Comparison of ENCODE assay signal across 26 cellular contexts in genomic region chr20:32655903-32656500, GRCh38. TPM values are rescaled to one million over a fixed set of nuclear protein-coding genes. Genes with fewer than 3 reads are reported as not detected.
"Had no signal": no experiment of that assay in that cellular context is flagged by ENCODE, and none has a peak within 500 bp of the region (broad histone marks: within the 10 kb centered on the region; RNA-seq: fewer than 3 reads in every experiment).

No MANE protein-coding gene starts in this region.

- FAIRE-seq: endothelial cell of umbilical vein, islet of Langerhans, urothelium cell line had no signal

- DNase-seq: effector CD4-positive, alpha-beta T cell; endodermal cell; erythroblast; foreskin keratinocyte; heart right ventricle; hypothalamus; kidney glomerular epithelial cell; mammary epithelial cell; naive thymus-derived CD4-positive, alpha-beta T cell; nephron progenitor cell; sigmoid colon; stimulated activated CD4-positive, alpha-beta T cell treated with anti-CD3 and anti-CD28 coated beads, Interleukin-2, amount 100 ng/mL, for 24 hours; stimulated activated CD4-positive, alpha-beta T cell treated with anti-CD3 and anti-CD28 coated beads, Interleukin-4, amount 100 ng/mL, for 4 hours; stimulated activated naive B cell treated with anti-CD40 and anti-IgM and Interleukin-4, amounts not matched to agents 10 μg/mL and 1 μg/mL and 100 μg/mL, for 72 hours; thyroid gland had no signal

- H3K9me3 ChIP-seq: neutrophil, sigmoid colon, suprapubic skin, thyroid gland had no signal

- H3K4me1 ChIP-seq: foreskin keratinocyte, suprapubic skin had no signal

- ATAC-seq: foreskin keratinocyte; heart right ventricle; naive thymus-derived CD4-positive, alpha-beta T cell; stimulated activated naive B cell treated with anti-CD40 and anti-IgM and Interleukin-4, amounts not matched to agents 10 μg/mL and 1 μg/mL and 100 μg/mL, for 72 hours had no signal

- H3K4me3 ChIP-seq: coronary artery, heart right ventricle, sigmoid colon, skin epidermis, suprapubic skin, thyroid gland had no signal

- H3K27ac ChIP-seq: coronary artery, foreskin keratinocyte, heart right ventricle, neutrophil, sigmoid colon, skin epidermis, suprapubic skin, thyroid gland had no signal

- H3K36me3 ChIP-seq: heart right ventricle, neutrophil, sigmoid colon, suprapubic skin, thyroid gland had no signal

- H3K27me3 ChIP-seq: heart right ventricle, neutrophil, sigmoid colon, suprapubic skin, thyroid gland had no signal

RNA-seq across cellular contexts. Expression of gene C20orf203, which starts 17.7 kb away (rescaled TPM):
- total RNA-seq: dermis microvascular lymphatic vessel endothelial cell, endothelial cell of umbilical vein, foreskin keratinocyte, mammary epithelial cell, mesenteric fat pad, osteocyte, pulmonary artery endothelial cell had no signal
- polyA plus RNA-seq: endothelial cell of umbilical vein, foreskin keratinocyte, mammary epithelial cell had no signal
